16 cellular contexts compared by ENCODE assay signal in the genomic region with DNA sequence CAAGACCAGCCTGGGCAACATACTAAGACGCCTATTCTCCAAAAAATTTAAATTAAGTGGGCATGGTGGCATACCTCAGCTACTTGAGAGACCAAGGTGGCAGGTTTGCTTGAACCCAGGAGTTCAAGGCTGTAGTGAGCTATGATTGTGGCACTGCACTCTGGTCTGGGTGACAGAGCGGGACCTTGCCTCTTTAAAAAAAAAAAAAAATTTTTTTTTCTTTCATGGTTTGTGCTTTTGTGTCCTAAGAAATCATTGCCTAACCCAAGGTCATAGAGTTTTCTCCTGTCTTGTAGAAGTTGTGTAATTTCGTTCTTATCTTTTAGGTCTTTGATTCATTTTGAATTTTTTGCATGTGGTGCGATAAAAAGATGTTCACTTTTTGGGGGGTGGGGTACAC. TPM values are rescaled to one million over a fixed set of nuclear protein-coding genes. Genes with fewer than 3 reads are reported as not detected.
A peak's percentile ranks its signal among the peaks of the same experiment; 100 is the strongest.
DNase-seq lines count a peak whose midpoint lies in the region; ATAC-seq and TF ChIP-seq lines count a peak whose summit lies in the region.
"Had no signal": no experiment of that assay in that cellular context is flagged by ENCODE, and none has a peak within 500 bp of the region (broad histone marks: within the 10 kb centered on the region; RNA-seq: fewer than 3 reads in every experiment).

No MANE protein-coding gene starts in this region.

- H3K9me3 ChIP-seq in CD4-positive, CD25-positive, alpha-beta regulatory T cell (ENCODE audit: control insufficient read depth in 2 of 2, low read length in 2 of 2) = no peaks in the 10 kb centered on the region
- H3K9me3 ChIP-seq in Karpas-422 (ENCODE audit: low read length) (no peaks in the 10 kb centered on the region), lower lobe of right lung (no peaks in the 10 kb centered on the region)

- peaks cover 76% of the 10 kb centered on the region for H4K20me1 ChIP-seq in Karpas-422 (ENCODE audit: insufficient read depth, low read depth, low read length)

- H3K79me2 ChIP-seq in Karpas-422 (ENCODE audit: low read length) = peaks cover 100% of the 10 kb centered on the region

- no peak overlapping the region for H3K27ac ChIP-seq in CD4-positive, CD25-positive, alpha-beta regulatory T cell (ENCODE audit: insufficient read depth, low read length, poor library complexity, severe bottlenecking)
- H3K27ac ChIP-seq in Karpas-422 (ENCODE audit: low read length) (no peak overlapping the region), lower lobe of right lung (no peak overlapping the region)
- H3K27ac ChIP-seq: foreskin keratinocyte, VCaP had no signal

- peak overlapping the region; percentile 51 to 93 (median 70) for H3K4me3 Mint-ChIP-seq in CD4-positive, CD25-positive, alpha-beta regulatory T cell
- peak overlapping the region; percentile 14 for H3K4me3 Mint-ChIP-seq in activated naive CD8-positive, alpha-beta T cell treated with anti-CD3 and anti-CD28 coated beads for 36 hours
- H3K4me3 Mint-ChIP-seq in mesothelial cell of epicardium = no peak overlapping the region

- ATAC-seq in CD4-positive, CD25-positive, alpha-beta regulatory T cell (ENCODE audit: low read depth in 2 of 2) = no peak
- ATAC-seq in HG03354 (IDR thresholded peaks at IDR 0.05; ENCODE audit: poor library complexity, severe bottlenecking, unreplicated experiment) = no peak
- ATAC-seq in lower lobe of right lung = no peak
- ATAC-seq in HG03571 (IDR thresholded peaks at IDR 0.05; ENCODE audit: unreplicated experiment) = no peak
- ATAC-seq: foreskin keratinocyte, PC-3 had no signal

- peak overlapping the region; percentile 29 for H3K4me3 ChIP-seq in CD4-positive, CD25-positive, alpha-beta regulatory T cell (ENCODE audit: low read depth, low read length)
- H3K4me3 ChIP-seq in Karpas-422 (ENCODE audit: low read length) (no peak overlapping the region), lower lobe of right lung (no peak overlapping the region)

- no peak for DNase-seq in CD4-positive, CD25-positive, alpha-beta regulatory T cell
- DNase-seq in Karpas-422 = no peak
- no peak for DNase-seq in activated naive CD8-positive, alpha-beta T cell treated with anti-CD3 and anti-CD28 coated beads for 36 hours
- DNase-seq in mesothelial cell of epicardium (ENCODE audit: low spot score in 2 of 2, unreplicated experiment in 2 of 2) = no peak
- no peak for DNase-seq in HEK293T (ENCODE audit: extremely low spot score)
- no peak for DNase-seq in lower lobe of right lung
- DNase-seq: activated naive CD4-positive, alpha-beta T cell treated with anti-CD3 and anti-CD28 coated beads, Interleukin-2, amount 50 U/mL, for 16 hours; foreskin keratinocyte; NCI-H1105 treated with DMSO at 0.1 percent for 48 hours; NCI-H345; nucleus accumbens; PC-3; SW 1271 had no signal

- no peaks in the 10 kb centered on the region for H3K9me2 ChIP-seq in Karpas-422 (replicated peaks; ENCODE audit: insufficient read depth, low read length)

- CTCF ChIA-PET in HEK293T (lab: Yijun Ruan, JAX) = no interaction called here

- H3K36me3 Mint-ChIP-seq in CD4-positive, CD25-positive, alpha-beta regulatory T cell = peaks cover 26% of the 10 kb centered on the region
- peaks cover 48% of the 10 kb centered on the region for H3K36me3 Mint-ChIP-seq in activated naive CD8-positive, alpha-beta T cell treated with anti-CD3 and anti-CD28 coated beads for 36 hours
- peaks cover 10% of the 10 kb centered on the region for H3K36me3 Mint-ChIP-seq in mesothelial cell of epicardium

- no peak overlapping the region for H3K9ac ChIP-seq in Karpas-422 (ENCODE audit: low read length)

- no peaks in the 10 kb centered on the region for H3K27me3 ChIP-seq in CD4-positive, CD25-positive, alpha-beta regulatory T cell (ENCODE audit: control insufficient read depth, insufficient read depth, low read length)
- H3K27me3 ChIP-seq in Karpas-422 (ENCODE audit: low read length) (no peaks in the 10 kb centered on the region), lower lobe of right lung (ENCODE audit: low read depth) (no peaks in the 10 kb centered on the region)
- H3K27me3 ChIP-seq: foreskin keratinocyte had no signal

- intact Hi-C loops in lower lobe of right lung (cut with DNase I) = no loop called here

- no peak overlapping the region for H2AFZ ChIP-seq in Karpas-422 (ENCODE audit: low read length)

- no peak for TF ChIP-seq CTCF in mesothelial cell of epicardium (IDR thresholded peaks at IDR 0.05; ENCODE audit: unreplicated experiment)
- no peak for TF ChIP-seq CTCF in lower lobe of right lung (IDR thresholded peaks at IDR 0.05)

- peaks cover 83% of the 10 kb centered on the region for H3K4me1 ChIP-seq in CD4-positive, CD25-positive, alpha-beta regulatory T cell (ENCODE audit: control insufficient read depth, insufficient read depth, low read length, poor library complexity, severe bottlenecking)
- H3K4me1 ChIP-seq in Karpas-422 (ENCODE audit: low read length) = peaks cover 43% of the 10 kb centered on the region
- H3K4me1 ChIP-seq in lower lobe of right lung = peaks cover 83% of the 10 kb centered on the region

- H3K4me2 ChIP-seq in Karpas-422 (ENCODE audit: low read depth, low read length, poor library complexity, severe bottlenecking) = peak overlapping the region; percentile 39

- peaks cover 5% of the 10 kb centered on the region for H3K36me3 ChIP-seq in CD4-positive, CD25-positive, alpha-beta regulatory T cell (ENCODE audit: control insufficient read depth, insufficient read depth, low read length)
- H3K36me3 ChIP-seq in Karpas-422 (ENCODE audit: insufficient read depth, low read length) (peaks cover 25% of the 10 kb centered on the region), lower lobe of right lung (peaks cover 13% of the 10 kb centered on the region)

- POLR2A ChIA-PET in HEK293T (lab: Yijun Ruan, JAX) = no interaction called here

- H3K9me3 Mint-ChIP-seq in CD4-positive, CD25-positive, alpha-beta regulatory T cell = no peaks in the 10 kb centered on the region
- H3K9me3 Mint-ChIP-seq in activated naive CD8-positive, alpha-beta T cell treated with anti-CD3 and anti-CD28 coated beads for 36 hours = no peaks in the 10 kb centered on the region
- peaks cover 4% of the 10 kb centered on the region for H3K9me3 Mint-ChIP-seq in mesothelial cell of epicardium

- H3K27me3 Mint-ChIP-seq in CD4-positive, CD25-positive, alpha-beta regulatory T cell = no peaks in the 10 kb centered on the region
- no peaks in the 10 kb centered on the region for H3K27me3 Mint-ChIP-seq in activated naive CD8-positive, alpha-beta T cell treated with anti-CD3 and anti-CD28 coated beads for 36 hours
- no peaks in the 10 kb centered on the region for H3K27me3 Mint-ChIP-seq in mesothelial cell of epicardium (ENCODE audit: low read depth)

- peak overlapping the region in 1 of 3 donors; percentile 86 for H3K27ac Mint-ChIP-seq in CD4-positive, CD25-positive, alpha-beta regulatory T cell
- H3K27ac Mint-ChIP-seq in activated naive CD8-positive, alpha-beta T cell treated with anti-CD3 and anti-CD28 coated beads for 36 hours = peak overlapping the region; percentile 34
- H3K27ac Mint-ChIP-seq in mesothelial cell of epicardium = peak overlapping the region; percentile 55

- peaks cover 39 to 93% (median 65%) of the 10 kb centered on the region in 4 donors for H3K4me1 Mint-ChIP-seq in CD4-positive, CD25-positive, alpha-beta regulatory T cell
- H3K4me1 Mint-ChIP-seq in activated naive CD8-positive, alpha-beta T cell treated with anti-CD3 and anti-CD28 coated beads for 36 hours = peaks cover 66% of the 10 kb centered on the region
- H3K4me1 Mint-ChIP-seq in mesothelial cell of epicardium = peaks cover 30% of the 10 kb centered on the region

TF ChIP-seq in HEK293T, 16 proteins besides CTCF, POLR2A, EP300 and RAD21:
- no peak for TF ChIP-seq BHLHE40 (IDR thresholded peaks at IDR 0.05; ENCODE audit: borderline replicate concordance)
- TF ChIP-seq ZNF384 (IDR thresholded peaks at IDR 0.05) = no peak
- no peak for TF ChIP-seq TARDBP (IDR thresholded peaks at IDR 0.05)
- no peak for TF ChIP-seq SP1 (IDR thresholded peaks at IDR 0.05)
- no peak for TF ChIP-seq FOXA1 (IDR thresholded peaks at IDR 0.05)
- no peak for TF ChIP-seq HDGF (IDR thresholded peaks at IDR 0.05; ENCODE audit: borderline replicate concordance)
- TF ChIP-seq CTBP1 (IDR thresholded peaks at IDR 0.05; ENCODE audit: borderline replicate concordance) = no peak
- no peak for TF ChIP-seq FOXM1 (IDR thresholded peaks at IDR 0.05; ENCODE audit: borderline replicate concordance)
- no peak for TF ChIP-seq SUZ12 (IDR thresholded peaks at IDR 0.05)
- no peak for TF ChIP-seq ARNT (IDR thresholded peaks at IDR 0.05)
- no peak for TF ChIP-seq FOXK2 (IDR thresholded peaks at IDR 0.05)
- TF ChIP-seq LEF1 (IDR thresholded peaks at IDR 0.05; ENCODE audit: borderline replicate concordance) = no peak
- no peak for TF ChIP-seq ELF4 (IDR thresholded peaks at IDR 0.05)

RNA-seq across cellular contexts. Expression of a gene that starts 12.3 kb away (rescaled TPM):
- total RNA-seq in CD4-positive, CD25-positive, alpha-beta regulatory T cell = 171 TPM
- 100 to 1,000 TPM in 1 of 4 donors, 10 to 100 TPM in 3; 88.8 to 108 (median 98.2) TPM for polyA plus RNA-seq in CD4-positive, CD25-positive, alpha-beta regulatory T cell
- total RNA-seq in Karpas-422 (2014; rRNA removed; shearing (Covaris generic); ENCODE audit: low replicate concordance) = 67.3 and 69.0 TPM in 2 replicates
- 10 to 100 TPM; 82.2 to 84.6 TPM for total RNA-seq in activated naive CD8-positive, alpha-beta T cell treated with anti-CD3 and anti-CD28 coated beads for 36 hours
- 125 to 134 TPM (median 129 TPM) in 3 replicates for total RNA-seq in mesothelial cell of epicardium
- total RNA-seq in lower lobe of right lung = 70.6 TPM
